10 cellular contexts compared by ENCODE assay signal in genomic region chr11:67370351-67371076, GRCh38. TPM values are rescaled to one million over a fixed set of nuclear protein-coding genes. Genes with fewer than 3 reads are reported as not detected.
DNase-seq lines count a peak whose midpoint lies in the region; ATAC-seq, FAIRE-seq and TF ChIP-seq lines count a peak whose summit lies in the region.
"Had no signal": no experiment of that assay in that cellular context is flagged by ENCODE, and none has a peak within 500 bp of the region (broad histone marks: within the 10 kb centered on the region; RNA-seq: fewer than 3 reads in every experiment).

No MANE protein-coding gene starts in this region.

- POLR2A ChIA-PET in CD8-positive, alpha-beta memory T cell (lab: Charles Lee) = interaction anchor here (0.8 to 3.2 kb wide), 6 partner anchors 11 to 82 kb away, joined by 3 to 15 read pairs (median 5); partner anchors contain the start of genes ANKRD13D, POLD4 and PPP1CA
- POLR2A ChIA-PET in PC-3 (lab: Charles Lee; ENCODE audit: unreplicated experiment) = interaction anchor here (0.7 kb wide), 1 partner anchor 643 kb away, joined by 6 read pairs; no protein-coding TSS in a partner anchor
- POLR2A ChIA-PET in HepG2 (lab: Yijun Ruan, JAX) = interaction anchor here (1.3 to 18.5 kb wide), 2 partner anchors 11 to 17 kb away, joined by 3 to 365 read pairs; partner anchors contain the start of gene POLD4

- no peak for DNase-seq in CD8-positive, alpha-beta memory T cell
- DNase-seq in PC-3 (no peak), fibroblast of mammary gland (ENCODE audit: low read depth) (peak; percentile 54), retina (peak; percentile 50), HepG2 (ENCODE audit: low spot score) (no peak)
- DNase-seq in activated T-helper 2 cell treated with anti-CD3 and anti-CD28 coated beads, Interferon-gamma antibody, Interleukin-2, Interleukin-4, amounts not matched to agents 10 μg/mL and 5 μg/mL and 100 μg/mL, durations not matched to agents 14 hours and 24 hours and 36 hours (ENCODE audit: low spot score) = no peak
- DNase-seq: effector memory CD4-positive, alpha-beta T cell had no signal

- peaks cover 63 to 84% (median 67%) of the 10 kb centered on the region in 3 donors for H3K4me1 Mint-ChIP-seq in CD8-positive, alpha-beta memory T cell
- H3K4me1 Mint-ChIP-seq in activated T-helper 2 cell treated with anti-CD3 and anti-CD28 coated beads, Interferon-gamma antibody, Interleukin-2, Interleukin-4, amounts not matched to agents 10 μg/mL and 5 μg/mL and 100 μg/mL, durations not matched to agents 14 hours and 24 hours and 36 hours (ENCODE audit: low read depth) = peaks cover 44% of the 10 kb centered on the region

- CTCF ChIA-PET in CD8-positive, alpha-beta memory T cell (lab: Charles Lee) = interaction anchor here (0.9 to 25.1 kb wide), 13 partner anchors 12 to 135 kb away, joined by 3 to 860 read pairs (median 4); partner anchors contain the start of genes PITPNM1, POLD4 and TBC1D10C
- CTCF ChIA-PET in PC-3 (lab: Charles Lee) (interaction anchor here (0.6 to 1.9 kb wide), 7 partner anchors 11 to 25 kb away, joined by 3 to 10 read pairs (median 4); no protein-coding TSS in a partner anchor), HepG2 (lab: Yijun Ruan, JAX; ENCODE audit: low intra/inter-chr PET ratio, low total read pairs) (interaction anchor here (1.5 kb wide), 1 partner anchor 12 kb away, joined by 5 read pairs; no protein-coding TSS in a partner anchor)

- no peak for ATAC-seq in PC-3
- ATAC-seq in HepG2 = no peak
- no peak for ATAC-seq in HG03045 (IDR thresholded peaks at IDR 0.05; ENCODE audit: unreplicated experiment)
- ATAC-seq in HG03108 (IDR thresholded peaks at IDR 0.05; ENCODE audit: unreplicated experiment) = no peak

- H2AFZ ChIP-seq in PC-3 (ENCODE audit: low read length) (no peak overlapping the region), HepG2 (ENCODE audit: low read length) (no peak overlapping the region)

- H3K4me1 ChIP-seq in CD8-positive, alpha-beta memory T cell (ENCODE audit: insufficient read depth, low read length) = peaks cover 54% of the 10 kb centered on the region
- H3K4me1 ChIP-seq in PC-3 (ENCODE audit: insufficient read depth, low read length) (peaks cover 32% of the 10 kb centered on the region), HepG2 (ENCODE audit: insufficient read depth, low read length) (peaks cover 26% of the 10 kb centered on the region)

- H3K9ac ChIP-seq in PC-3 (ENCODE audit: low read length) (no peak overlapping the region), HepG2 (ENCODE audit: insufficient read depth, low read depth, low read length) (no peak overlapping the region)

- peaks cover 0 to 5% of the 10 kb centered on the region in 2 donors for H3K27me3 Mint-ChIP-seq in CD8-positive, alpha-beta memory T cell
- H3K27me3 Mint-ChIP-seq in activated T-helper 2 cell treated with anti-CD3 and anti-CD28 coated beads, Interferon-gamma antibody, Interleukin-2, Interleukin-4, amounts not matched to agents 10 μg/mL and 5 μg/mL and 100 μg/mL, durations not matched to agents 14 hours and 24 hours and 36 hours (ENCODE audit: low read depth) = peaks cover 56% of the 10 kb centered on the region

- H3K36me3 Mint-ChIP-seq in CD8-positive, alpha-beta memory T cell = peaks cover 0 to 16% (median 0%) of the 10 kb centered on the region in 3 donors
- H3K36me3 Mint-ChIP-seq in activated T-helper 2 cell treated with anti-CD3 and anti-CD28 coated beads, Interferon-gamma antibody, Interleukin-2, Interleukin-4, amounts not matched to agents 10 μg/mL and 5 μg/mL and 100 μg/mL, durations not matched to agents 14 hours and 24 hours and 36 hours (ENCODE audit: low read depth) = peaks cover 4% of the 10 kb centered on the region

- TF ChIP-seq CTCF in PC-3 (conservative IDR thresholded peaks at IDR 0.05; ENCODE audit: low read depth, low read length) (no peak), fibroblast of mammary gland (conservative IDR thresholded peaks at IDR 0.05; ENCODE audit: control insufficient read depth, insufficient read depth, low read depth, low read length) (no peak), HepG2 (CRISPR knock-in tag; IDR thresholded peaks at IDR 0.05) (no peak)

- no peak overlapping the region for H3K4me3 ChIP-seq in CD8-positive, alpha-beta memory T cell (ENCODE audit: low read length)
- H3K4me3 ChIP-seq in PC-3 (ENCODE audit: low read length) = peak overlapping the region; percentile 90; the same call in 1 of the 2 replicates
- no peak overlapping the region for H3K4me3 ChIP-seq in fibroblast of mammary gland (ENCODE audit: control insufficient read depth, low read depth, low read length)
- H3K4me3 ChIP-seq in HepG2 (replicated peaks in 1 of 3; ENCODE audit: insufficient read depth in 1 of 3, low read depth in 2 of 3, low read length in 3 of 3) = no peak overlapping the region
- H3K4me3 ChIP-seq: mucosa of descending colon had no signal

- no peak for FAIRE-seq in HepG2 (lab: Jason Lieb, UNC)

- H4K20me1 ChIP-seq in PC-3 (ENCODE audit: low read length) = peaks cover 54% of the 10 kb centered on the region
- H4K20me1 ChIP-seq in HepG2 (ENCODE audit: insufficient read depth, low read length) = no peaks in the 10 kb centered on the region

- no peaks in the 10 kb centered on the region for H3K36me3 ChIP-seq in CD8-positive, alpha-beta memory T cell (ENCODE audit: insufficient read depth, low read length)
- H3K36me3 ChIP-seq in PC-3 (ENCODE audit: low read depth, low read length) (peaks cover 31% of the 10 kb centered on the region; the same call in 1 of the 2 replicates), HepG2 (replicated peaks in 1 of 2; ENCODE audit: control insufficient read depth in 1 of 2, insufficient read depth in 2 of 2, low read length in 2 of 2) (no peaks in the 10 kb centered on the region)

- TF ChIP-seq POLR2A in HepG2 (IDR thresholded peaks at IDR 0.05; ENCODE audit: insufficient read depth in 1 of 2, low read depth in 2 of 2, low read length in 2 of 2) = no peak

- H3K27ac ChIP-seq in CD8-positive, alpha-beta memory T cell (ENCODE audit: low read depth, low read length) = peak overlapping the region; percentile 24
- no peak overlapping the region for H3K27ac ChIP-seq in PC-3 (ENCODE audit: low read length)
- H3K27ac ChIP-seq in HepG2 (ENCODE audit: extremely low read length, insufficient read depth, low read length) = no peak overlapping the region

- peaks cover 13% of the 10 kb centered on the region for H3F3A ChIP-seq in PC-3 (ENCODE audit: low read length, unreplicated experiment)

- in situ Hi-C loops in HepG2 (cut with HindIII; ENCODE audit: extremely low pct_ligation_motif_present, low pct_unique_long_range_greater_than_20kb) = no loop called here

- peak overlapping the region; percentile 12 to 95 (median 80) for H3K27ac Mint-ChIP-seq in CD8-positive, alpha-beta memory T cell
- H3K27ac Mint-ChIP-seq in activated T-helper 2 cell treated with anti-CD3 and anti-CD28 coated beads, Interferon-gamma antibody, Interleukin-2, Interleukin-4, amounts not matched to agents 10 μg/mL and 5 μg/mL and 100 μg/mL, durations not matched to agents 14 hours and 24 hours and 36 hours = no peak overlapping the region

- TF ChIP-seq EP300 in HepG2 (IDR thresholded peaks at IDR 0.05; ENCODE audit: low read depth in 2 of 2, low read length in 2 of 2) = no peak
- TF ChIP-seq EP300 in HepG2 (CRISPR knock-in tag; IDR thresholded peaks at IDR 0.05; ENCODE audit: borderline replicate concordance) = no peak

- no peaks in the 10 kb centered on the region for H3K9me3 ChIP-seq in CD8-positive, alpha-beta memory T cell (ENCODE audit: low read length)
- H3K9me3 ChIP-seq in PC-3 (ENCODE audit: low read length) (no peaks in the 10 kb centered on the region), HepG2 (ENCODE audit: low read length) (no peaks in the 10 kb centered on the region)
- H3K9me3 ChIP-seq: mucosa of descending colon had no signal

- intact Hi-C loops in PC-3 (cut with micrococcal nuclease) (loop anchor here (5.0 kb wide), 1 partner anchor 108 kb away; no protein-coding TSS in a partner anchor), HepG2 (cut with micrococcal nuclease; ENCODE audit: unreplicated experiment) (no loop called here)
- intact Hi-C loops in activated T-helper 2 cell treated with anti-CD3 and anti-CD28 coated beads, Interferon-gamma antibody, Interleukin-2, Interleukin-4, amounts not matched to agents 10 μg/mL and 5 μg/mL and 100 μg/mL, durations not matched to agents 14 hours and 24 hours and 36 hours (cut with micrococcal nuclease) = no loop called here

- peak overlapping the region; percentile 94 for H3K4me2 ChIP-seq in PC-3 (ENCODE audit: low read length)
- no peak overlapping the region for H3K4me2 ChIP-seq in HepG2 (ENCODE audit: low read depth, low read length)

- BruUV-seq in PC-3 (replicated peaks; lab: Mats Ljungman, UMichigan) (no TSS peak), HepG2 (replicated peaks; lab: Mats Ljungman, UMichigan) (no TSS peak)

- peaks cover 3% of the 10 kb centered on the region for H3K27me3 ChIP-seq in CD8-positive, alpha-beta memory T cell (ENCODE audit: insufficient read depth, low read length, poor library complexity, severe bottlenecking)
- H3K27me3 ChIP-seq in PC-3 (ENCODE audit: low read length) (no peaks in the 10 kb centered on the region), HepG2 (ENCODE audit: control insufficient read depth in 1 of 2, insufficient read depth in 2 of 2, low read length in 2 of 2) (peaks cover 1 to 8% of the 10 kb centered on the region in 2 experiments; a peak in 3 of 5 replicates)

- no peak for TF ChIP-seq RAD21 in HepG2 (CRISPR knock-in tag; IDR thresholded peaks at IDR 0.05)

- H3K9me2 ChIP-seq in PC-3 (replicated peaks; ENCODE audit: low read length) = no peaks in the 10 kb centered on the region

- H3K4me3 Mint-ChIP-seq in CD8-positive, alpha-beta memory T cell = peak overlapping the region; percentile 69 to 95 (median 82)
- H3K4me3 Mint-ChIP-seq in activated T-helper 2 cell treated with anti-CD3 and anti-CD28 coated beads, Interferon-gamma antibody, Interleukin-2, Interleukin-4, amounts not matched to agents 10 μg/mL and 5 μg/mL and 100 μg/mL, durations not matched to agents 14 hours and 24 hours and 36 hours (ENCODE audit: low read depth) = no peak overlapping the region

- H3K79me2 ChIP-seq in PC-3 (ENCODE audit: low read length) (peaks cover 78% of the 10 kb centered on the region), HepG2 (ENCODE audit: insufficient read depth, low read length) (no peaks in the 10 kb centered on the region)

- 82% methylated on average over 14 of the region's 14 CpGs for WGBS in HepG2 (ENCODE audit: low lambda C conversion rate)

- H3K9me3 Mint-ChIP-seq in CD8-positive, alpha-beta memory T cell = peaks cover 0 to 4% (median 0%) of the 10 kb centered on the region in 5 donors
- H3K9me3 Mint-ChIP-seq in activated T-helper 2 cell treated with anti-CD3 and anti-CD28 coated beads, Interferon-gamma antibody, Interleukin-2, Interleukin-4, amounts not matched to agents 10 μg/mL and 5 μg/mL and 100 μg/mL, durations not matched to agents 14 hours and 24 hours and 36 hours = no peaks in the 10 kb centered on the region

RNA-seq across cellular contexts. Expression of gene CLCF1, which starts 2.9 kb away (rescaled TPM):
- 1 to 10 TPM; 3.5 to 4.2 TPM for total RNA-seq in CD8-positive, alpha-beta memory T cell
- 4.6 TPM for polyA plus RNA-seq in CD8-positive, alpha-beta memory T cell
- 48.3 and 63.5 TPM in 2 replicates for total RNA-seq in PC-3 (2014; rRNA removed)
- total RNA-seq in HepG2 (2016; rRNA removed; fragmentation: Illumina TruSeq; extraction: Trizol) = 0.48 and 0.49 TPM in 2 replicates
- 0.26 and 0.40 TPM in 2 replicates for total RNA-seq in HepG2 (2016; cell fraction: cytosol; rRNA removed; fragmentation: Illumina TruSeq; extraction: Trizol; ENCODE audit: low read depth)
- total RNA-seq in HepG2 (2016; cell fraction: insoluble cytoplasmic fraction; rRNA removed; fragmentation: Illumina TruSeq; extraction: Trizol) = 0.48 and 0.54 TPM in 2 replicates
- total RNA-seq in HepG2 (2016; cell fraction: membrane; rRNA removed; fragmentation: Illumina TruSeq; extraction: Trizol) = 0.83 and 1.2 TPM in 2 replicates
- total RNA-seq in HepG2 (2016; cell fraction: nucleus; rRNA removed; fragmentation: Illumina TruSeq; extraction: Trizol) = 0.50 and 0.53 TPM in 2 replicates
- polyA plus RNA-seq in HepG2 (2011; rRNA removed) = 0.78 and 0.80 TPM in 2 replicates
- 0.76 and 1.3 TPM in 2 replicates for polyA plus RNA-seq in HepG2 (2011; cell fraction: cytosol; rRNA removed)
- polyA plus RNA-seq in HepG2 (2011; cell fraction: nucleus; rRNA removed) = 2.5 and 3.0 TPM in 2 replicates
- 0.16 and 0.44 TPM in 2 replicates for polyA plus RNA-seq in HepG2 (2012)
- polyA plus RNA-seq in HepG2 (2016; cell fraction: cytosol; fragmentation: Illumina TruSeq; extraction: Trizol; ENCODE audit: low read depth) = 0.32 and 0.45 TPM in 2 replicates
- polyA plus RNA-seq in HepG2 (2016; cell fraction: insoluble cytoplasmic fraction; fragmentation: Illumina TruSeq; extraction: Trizol; ENCODE audit: low read depth) = 0.64 and 0.76 TPM in 2 replicates
- polyA plus RNA-seq in HepG2 (2016; cell fraction: membrane; fragmentation: Illumina TruSeq; extraction: Trizol; ENCODE audit: low read depth) = 0.64 and 0.71 TPM in 2 replicates
- polyA plus RNA-seq in HepG2 (2016; cell fraction: nucleus; fragmentation: Illumina TruSeq; extraction: Trizol; ENCODE audit: insufficient read depth, low read depth) = 2.1 and 3.2 TPM in 2 replicates
- 1.7 and 8.5 TPM in 2 replicates for polyA minus RNA-seq in HepG2 (2011; rRNA and poly(A)+ RNA removed; ENCODE audit: low replicate concordance)
- 0.79 TPM in 1 of 2 replicates, not detected in the other for polyA minus RNA-seq in HepG2 (2011; cell fraction: cytosol; rRNA and poly(A)+ RNA removed)
- 0.25 and 0.26 TPM in 2 replicates for polyA minus RNA-seq in HepG2 (2011; cell fraction: nucleus; rRNA and poly(A)+ RNA removed)
- 2.9 and 3.0 TPM in 2 replicates for total RNA-seq in activated T-helper 2 cell treated with anti-CD3 and anti-CD28 coated beads, Interferon-gamma antibody, Interleukin-2, Interleukin-4, amounts not matched to agents 10 μg/mL and 5 μg/mL and 100 μg/mL, durations not matched to agents 14 hours and 24 hours and 36 hours

RNA-seq across cellular contexts. Expression of gene POLD4, which starts 17.2 kb away (rescaled TPM):
- total RNA-seq in CD8-positive, alpha-beta memory T cell = 10 to 100 TPM; 32.3 to 37.8 TPM
- polyA plus RNA-seq in CD8-positive, alpha-beta memory T cell = 91.2 TPM
- 78.5 and 81.5 TPM in 2 replicates for total RNA-seq in PC-3 (2014; rRNA removed)
- 10.5 and 10.9 TPM in 2 replicates for total RNA-seq in HepG2 (2016; rRNA removed; fragmentation: Illumina TruSeq; extraction: Trizol)
- 5.2 and 7.4 TPM in 2 replicates for total RNA-seq in HepG2 (2016; cell fraction: cytosol; rRNA removed; fragmentation: Illumina TruSeq; extraction: Trizol; ENCODE audit: low read depth)
- total RNA-seq in HepG2 (2016; cell fraction: insoluble cytoplasmic fraction; rRNA removed; fragmentation: Illumina TruSeq; extraction: Trizol) = 9.4 and 11.7 TPM in 2 replicates
- total RNA-seq in HepG2 (2016; cell fraction: membrane; rRNA removed; fragmentation: Illumina TruSeq; extraction: Trizol) = 9.2 and 9.7 TPM in 2 replicates
- 4.2 and 8.2 TPM in 2 replicates for total RNA-seq in HepG2 (2016; cell fraction: nucleus; rRNA removed; fragmentation: Illumina TruSeq; extraction: Trizol)
- polyA plus RNA-seq in HepG2 (2011; rRNA removed) = 27.4 and 35.1 TPM in 2 replicates
- 32.2 and 49.3 TPM in 2 replicates for polyA plus RNA-seq in HepG2 (2011; cell fraction: cytosol; rRNA removed)
- polyA plus RNA-seq in HepG2 (2011; cell fraction: nucleus; rRNA removed) = 59.7 and 63.0 TPM in 2 replicates
- polyA plus RNA-seq in HepG2 (2012) = 16.6 and 24.1 TPM in 2 replicates
- 5.8 and 8.7 TPM in 2 replicates for polyA plus RNA-seq in HepG2 (2016; cell fraction: cytosol; fragmentation: Illumina TruSeq; extraction: Trizol; ENCODE audit: low read depth)
- polyA plus RNA-seq in HepG2 (2016; cell fraction: insoluble cytoplasmic fraction; fragmentation: Illumina TruSeq; extraction: Trizol; ENCODE audit: low read depth) = 10.2 and 12.5 TPM in 2 replicates
- polyA plus RNA-seq in HepG2 (2016; cell fraction: membrane; fragmentation: Illumina TruSeq; extraction: Trizol; ENCODE audit: low read depth) = 7.5 and 7.8 TPM in 2 replicates
- polyA plus RNA-seq in HepG2 (2016; cell fraction: nucleus; fragmentation: Illumina TruSeq; extraction: Trizol; ENCODE audit: insufficient read depth, low read depth) = 12.5 and 16.3 TPM in 2 replicates
- polyA minus RNA-seq in HepG2 (2011; rRNA and poly(A)+ RNA removed; ENCODE audit: low replicate concordance) = 10.3 and 10.4 TPM in 2 replicates
- 10.2 and 11.6 TPM in 2 replicates for polyA minus RNA-seq in HepG2 (2011; cell fraction: cytosol; rRNA and poly(A)+ RNA removed)
- 7.2 and 9.7 TPM in 2 replicates for polyA minus RNA-seq in HepG2 (2011; cell fraction: nucleus; rRNA and poly(A)+ RNA removed)
- total RNA-seq in activated T-helper 2 cell treated with anti-CD3 and anti-CD28 coated beads, Interferon-gamma antibody, Interleukin-2, Interleukin-4, amounts not matched to agents 10 μg/mL and 5 μg/mL and 100 μg/mL, durations not matched to agents 14 hours and 24 hours and 36 hours = 41.1 and 50.1 TPM in 2 replicates

RNA-seq across cellular contexts. Expression of gene RAD9A, which starts 21.3 kb away (rescaled TPM):
- total RNA-seq in CD8-positive, alpha-beta memory T cell = 10 to 100 TPM; 36.8 to 38.8 TPM
- polyA plus RNA-seq in CD8-positive, alpha-beta memory T cell = 9.4 TPM
- total RNA-seq in PC-3 (2014; rRNA removed) (45.5 and 48.9 TPM in 2 replicates), HepG2 (2016; rRNA removed; fragmentation: Illumina TruSeq; extraction: Trizol) (6.1 and 10.1 TPM in 2 replicates)
- 4.1 and 5.9 TPM in 2 replicates for total RNA-seq in HepG2 (2016; cell fraction: cytosol; rRNA removed; fragmentation: Illumina TruSeq; extraction: Trizol; ENCODE audit: low read depth)
- 5.8 and 13.4 TPM in 2 replicates for total RNA-seq in HepG2 (2016; cell fraction: insoluble cytoplasmic fraction; rRNA removed; fragmentation: Illumina TruSeq; extraction: Trizol)
- 4.4 and 5.5 TPM in 2 replicates for total RNA-seq in HepG2 (2016; cell fraction: membrane; rRNA removed; fragmentation: Illumina TruSeq; extraction: Trizol)
- total RNA-seq in HepG2 (2016; cell fraction: nucleus; rRNA removed; fragmentation: Illumina TruSeq; extraction: Trizol) = 14.1 and 16.4 TPM in 2 replicates
- polyA plus RNA-seq in HepG2 (2011; rRNA removed) = 14.7 and 15.7 TPM in 2 replicates
- polyA plus RNA-seq in HepG2 (2011; cell fraction: cytosol; rRNA removed) = 4.4 and 7.5 TPM in 2 replicates
- 60.6 and 87.4 TPM in 2 replicates for polyA plus RNA-seq in HepG2 (2011; cell fraction: nucleus; rRNA removed)
- 6.9 and 9.5 TPM in 2 replicates for polyA plus RNA-seq in HepG2 (2012)
- 3.7 and 4.6 TPM in 2 replicates for polyA plus RNA-seq in HepG2 (2016; cell fraction: cytosol; fragmentation: Illumina TruSeq; extraction: Trizol; ENCODE audit: low read depth)
- 6.4 and 7.5 TPM in 2 replicates for polyA plus RNA-seq in HepG2 (2016; cell fraction: insoluble cytoplasmic fraction; fragmentation: Illumina TruSeq; extraction: Trizol; ENCODE audit: low read depth)
- polyA plus RNA-seq in HepG2 (2016; cell fraction: membrane; fragmentation: Illumina TruSeq; extraction: Trizol; ENCODE audit: low read depth) = 4.8 and 5.8 TPM in 2 replicates
- polyA plus RNA-seq in HepG2 (2016; cell fraction: nucleus; fragmentation: Illumina TruSeq; extraction: Trizol; ENCODE audit: insufficient read depth, low read depth) = 61.7 and 63.7 TPM in 2 replicates
- polyA minus RNA-seq in HepG2 (2011; rRNA and poly(A)+ RNA removed; ENCODE audit: low replicate concordance) = 6.7 and 12.7 TPM in 2 replicates
- 1.9 and 4.6 TPM in 2 replicates for polyA minus RNA-seq in HepG2 (2011; cell fraction: cytosol; rRNA and poly(A)+ RNA removed)
- 11.1 TPM in 2 replicates for polyA minus RNA-seq in HepG2 (2011; cell fraction: nucleus; rRNA and poly(A)+ RNA removed)
- total RNA-seq in activated T-helper 2 cell treated with anti-CD3 and anti-CD28 coated beads, Interferon-gamma antibody, Interleukin-2, Interleukin-4, amounts not matched to agents 10 μg/mL and 5 μg/mL and 100 μg/mL, durations not matched to agents 14 hours and 24 hours and 36 hours = 32.1 and 34.1 TPM in 2 replicates

RNA-seq across cellular contexts. Expression of gene PPP1CA, which starts 31.1 kb away (rescaled TPM):
- 100 to 1,000 TPM; 338 to 357 TPM for total RNA-seq in CD8-positive, alpha-beta memory T cell
- 564 TPM for polyA plus RNA-seq in CD8-positive, alpha-beta memory T cell
- 449 and 477 TPM in 2 replicates for total RNA-seq in PC-3 (2014; rRNA removed)
- 170 and 188 TPM in 2 replicates for total RNA-seq in HepG2 (2016; rRNA removed; fragmentation: Illumina TruSeq; extraction: Trizol)
- 49.0 and 62.5 TPM in 2 replicates for total RNA-seq in HepG2 (2016; cell fraction: cytosol; rRNA removed; fragmentation: Illumina TruSeq; extraction: Trizol; ENCODE audit: low read depth)
- 171 and 181 TPM in 2 replicates for total RNA-seq in HepG2 (2016; cell fraction: insoluble cytoplasmic fraction; rRNA removed; fragmentation: Illumina TruSeq; extraction: Trizol)
- total RNA-seq in HepG2 (2016; cell fraction: membrane; rRNA removed; fragmentation: Illumina TruSeq; extraction: Trizol) = 78.0 and 95.5 TPM in 2 replicates
- 66.5 and 72.2 TPM in 2 replicates for total RNA-seq in HepG2 (2016; cell fraction: nucleus; rRNA removed; fragmentation: Illumina TruSeq; extraction: Trizol)
- polyA plus RNA-seq in HepG2 (2011; rRNA removed) = 149 and 173 TPM in 2 replicates
- 212 and 274 TPM in 2 replicates for polyA plus RNA-seq in HepG2 (2011; cell fraction: cytosol; rRNA removed)
- polyA plus RNA-seq in HepG2 (2011; cell fraction: nucleus; rRNA removed) = 137 and 147 TPM in 2 replicates
- 91.5 and 93.8 TPM in 2 replicates for polyA plus RNA-seq in HepG2 (2012)
- polyA plus RNA-seq in HepG2 (2016; cell fraction: cytosol; fragmentation: Illumina TruSeq; extraction: Trizol; ENCODE audit: low read depth) = 58.1 and 67.4 TPM in 2 replicates
- 192 and 207 TPM in 2 replicates for polyA plus RNA-seq in HepG2 (2016; cell fraction: insoluble cytoplasmic fraction; fragmentation: Illumina TruSeq; extraction: Trizol; ENCODE audit: low read depth)
- 72.5 and 83.6 TPM in 2 replicates for polyA plus RNA-seq in HepG2 (2016; cell fraction: membrane; fragmentation: Illumina TruSeq; extraction: Trizol; ENCODE audit: low read depth)
- polyA plus RNA-seq in HepG2 (2016; cell fraction: nucleus; fragmentation: Illumina TruSeq; extraction: Trizol; ENCODE audit: insufficient read depth, low read depth) = 110 and 123 TPM in 2 replicates
- polyA minus RNA-seq in HepG2 (2011; rRNA and poly(A)+ RNA removed; ENCODE audit: low replicate concordance) = 209 and 295 TPM in 2 replicates
- 83.6 and 84.9 TPM in 2 replicates for polyA minus RNA-seq in HepG2 (2011; cell fraction: cytosol; rRNA and poly(A)+ RNA removed)
- polyA minus RNA-seq in HepG2 (2011; cell fraction: nucleus; rRNA and poly(A)+ RNA removed) = 31.7 and 34.7 TPM in 2 replicates
- 250 and 262 TPM in 2 replicates for total RNA-seq in activated T-helper 2 cell treated with anti-CD3 and anti-CD28 coated beads, Interferon-gamma antibody, Interleukin-2, Interleukin-4, amounts not matched to agents 10 μg/mL and 5 μg/mL and 100 μg/mL, durations not matched to agents 14 hours and 24 hours and 36 hours

RNA-seq across cellular contexts. Expression of gene TBC1D10C, which starts 33.4 kb away (rescaled TPM):
- 100 to 1,000 TPM; 102 to 105 TPM for total RNA-seq in CD8-positive, alpha-beta memory T cell
- polyA plus RNA-seq in CD8-positive, alpha-beta memory T cell = 331 TPM
- total RNA-seq in PC-3 (2014; rRNA removed) (not detected in 2 replicates), HepG2 (2016; rRNA removed; fragmentation: Illumina TruSeq; extraction: Trizol) (0.81 and 1.0 TPM in 2 replicates)
- total RNA-seq in HepG2 (2016; cell fraction: cytosol; rRNA removed; fragmentation: Illumina TruSeq; extraction: Trizol; ENCODE audit: low read depth) = 0.44 and 0.81 TPM in 2 replicates
- total RNA-seq in HepG2 (2016; cell fraction: insoluble cytoplasmic fraction; rRNA removed; fragmentation: Illumina TruSeq; extraction: Trizol) = 0.92 and 1.1 TPM in 2 replicates
- total RNA-seq in HepG2 (2016; cell fraction: membrane; rRNA removed; fragmentation: Illumina TruSeq; extraction: Trizol) = 0.45 and 0.59 TPM in 2 replicates
- 0.50 and 0.84 TPM in 2 replicates for total RNA-seq in HepG2 (2016; cell fraction: nucleus; rRNA removed; fragmentation: Illumina TruSeq; extraction: Trizol)
- 1.8 and 2.8 TPM in 2 replicates for polyA plus RNA-seq in HepG2 (2011; rRNA removed)
- 1.3 and 2.7 TPM in 2 replicates for polyA plus RNA-seq in HepG2 (2011; cell fraction: cytosol; rRNA removed)
- 26.5 and 39.6 TPM in 2 replicates for polyA plus RNA-seq in HepG2 (2011; cell fraction: nucleus; rRNA removed)
- 0.97 and 2.1 TPM in 2 replicates for polyA plus RNA-seq in HepG2 (2012)
- polyA plus RNA-seq in HepG2 (2016; cell fraction: cytosol; fragmentation: Illumina TruSeq; extraction: Trizol; ENCODE audit: low read depth) = 0.19 and 0.28 TPM in 2 replicates
- polyA plus RNA-seq in HepG2 (2016; cell fraction: insoluble cytoplasmic fraction; fragmentation: Illumina TruSeq; extraction: Trizol; ENCODE audit: low read depth) = 0.60 and 1.1 TPM in 2 replicates
- 0.57 and 0.73 TPM in 2 replicates for polyA plus RNA-seq in HepG2 (2016; cell fraction: membrane; fragmentation: Illumina TruSeq; extraction: Trizol; ENCODE audit: low read depth)
- 2.9 and 3.4 TPM in 2 replicates for polyA plus RNA-seq in HepG2 (2016; cell fraction: nucleus; fragmentation: Illumina TruSeq; extraction: Trizol; ENCODE audit: insufficient read depth, low read depth)
- polyA minus RNA-seq in HepG2 (2011; rRNA and poly(A)+ RNA removed; ENCODE audit: low replicate concordance) = 2.2 TPM in 1 of 2 replicates, not detected in the other
- 0.59 and 0.88 TPM in 2 replicates for polyA minus RNA-seq in HepG2 (2011; cell fraction: cytosol; rRNA and poly(A)+ RNA removed)
- polyA minus RNA-seq in HepG2 (2011; cell fraction: nucleus; rRNA and poly(A)+ RNA removed) = 2.3 and 3.4 TPM in 2 replicates
- total RNA-seq in activated T-helper 2 cell treated with anti-CD3 and anti-CD28 coated beads, Interferon-gamma antibody, Interleukin-2, Interleukin-4, amounts not matched to agents 10 μg/mL and 5 μg/mL and 100 μg/mL, durations not matched to agents 14 hours and 24 hours and 36 hours = 112 and 118 TPM in 2 replicates

Comparison
In these comparisons a context has a peak if more than half of its experiments do, and no peak if none do; other contexts are left out.
1. DNase-seq: peak in fibroblast of mammary gland (single experiment) and retina (single experiment); none in CD8-positive, alpha-beta memory T cell (0 of 5), PC-3 (single experiment), HepG2 (single experiment) and activated T-helper 2 cell treated with anti-CD3 and anti-CD28 coated beads, Interferon-gamma antibody, Interleukin-2, Interleukin-4, amounts not matched to agents 10 μg/mL and 5 μg/mL and 100 μg/mL, durations not matched to agents 14 hours and 24 hours and 36 hours (single experiment).